15 cellular contexts compared by ENCODE assay signal in the genomic region with DNA sequence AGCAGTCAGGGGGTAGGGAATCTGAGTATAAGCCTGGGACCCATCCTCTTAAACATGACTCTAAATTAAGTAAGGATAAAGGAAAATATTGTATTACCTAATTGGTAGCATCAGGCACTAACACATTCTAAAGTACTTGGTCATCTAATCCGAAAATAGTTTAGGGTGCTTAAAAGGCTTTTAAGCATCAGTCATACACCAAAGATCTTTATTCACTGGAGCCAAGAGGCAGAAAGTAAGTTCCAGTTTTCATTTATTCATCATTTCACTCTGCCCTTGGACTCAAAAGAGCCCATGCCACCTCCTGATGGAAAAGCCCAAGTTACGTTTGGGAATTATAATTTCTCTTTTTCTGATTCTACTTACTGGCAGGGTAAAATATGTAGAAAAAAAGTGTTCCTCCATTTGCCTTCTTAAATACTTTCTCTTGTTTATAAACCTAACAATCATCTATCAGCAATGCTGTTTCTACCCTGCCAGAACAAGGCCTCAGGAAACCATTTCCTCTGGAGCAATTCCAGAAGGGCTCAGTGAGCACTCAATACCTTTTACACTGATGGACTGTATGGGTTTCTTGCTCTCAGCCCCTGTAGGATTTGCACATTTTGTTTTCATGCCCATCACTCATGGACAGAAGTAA.
DNase-seq lines count a peak whose midpoint lies in the region; ATAC-seq and TF ChIP-seq lines count a peak whose summit lies in the region.
"Had no signal": no experiment of that assay in that cellular context is flagged by ENCODE, and none has a peak within 500 bp of the region (broad histone marks: within the 10 kb centered on the region; RNA-seq: fewer than 3 reads in every experiment).

No MANE protein-coding gene starts in this region.

- no peak overlapping the region for H3K4me3 Mint-ChIP-seq in activated CD8-positive, alpha-beta T cell treated with anti-CD3 and anti-CD28 coated beads for 36 hours
- H3K4me3 Mint-ChIP-seq: CD4-positive, alpha-beta T cell; GM23338 had no signal

- H3K27ac Mint-ChIP-seq in activated CD8-positive, alpha-beta T cell treated with anti-CD3 and anti-CD28 coated beads for 36 hours, result no peak overlapping the region
- H3K27ac Mint-ChIP-seq: CD4-positive, alpha-beta T cell; GM23338 had no signal

- intact Hi-C loops in heart right ventricle (cut with DNase I), result loop anchor here in 1 of 10 donors (10.0 kb wide), 1 partner anchor 153 kb away; a partner anchor contains a TSS
- intact Hi-C loops in activated CD8-positive, alpha-beta T cell treated with anti-CD3 and anti-CD28 coated beads for 36 hours (cut with micrococcal nuclease), result no loop called here

- H3K36me3 ChIP-seq in brain microvascular endothelial cell (replicated peaks) (no peaks in the 10 kb centered on the region), heart right ventricle (no peaks in the 10 kb centered on the region)

- H3K27me3 ChIP-seq in brain microvascular endothelial cell (replicated peaks), result no peaks in the 10 kb centered on the region
- H3K27me3 ChIP-seq in heart right ventricle, result no peaks in the 10 kb centered on the region

- no peaks in the 10 kb centered on the region for H3K27me3 Mint-ChIP-seq in activated CD8-positive, alpha-beta T cell treated with anti-CD3 and anti-CD28 coated beads for 36 hours
- H3K27me3 Mint-ChIP-seq: CD4-positive, alpha-beta T cell had no signal

- no peaks in the 10 kb centered on the region for H3K36me3 Mint-ChIP-seq in activated CD8-positive, alpha-beta T cell treated with anti-CD3 and anti-CD28 coated beads for 36 hours (ENCODE audit: low read depth)

- peak in 4 of 8 donors; percentile 10 to 54 (median 33) for ATAC-seq in heart right ventricle
- no peak for ATAC-seq in activated CD8-positive, alpha-beta T cell treated with anti-CD3 and anti-CD28 coated beads for 36 hours
- ATAC-seq: GM23338 had no signal

- H3K27ac ChIP-seq in brain microvascular endothelial cell, result peak overlapping the region; percentile 61
- peak overlapping the region in 7 of 10 donors; percentile 3 to 67 (median 31) for H3K27ac ChIP-seq in heart right ventricle
- H3K27ac ChIP-seq in skin epidermis, result peak overlapping the region in 17 of 21 experiments; percentile 13 to 76 (median 47)

- H3K4me3 ChIP-seq in brain microvascular endothelial cell (ENCODE audit: low read depth, low read length) (no peak overlapping the region), heart right ventricle (no peak overlapping the region), skin epidermis (no peak overlapping the region)
- H3K4me3 ChIP-seq: GM23338 had no signal

- H3K4me1 ChIP-seq in heart right ventricle, result peaks cover 0 to 15% (median 0%) of the 10 kb centered on the region in 9 donors

- DNase-seq in GM04503 (ENCODE audit: low read depth), result peak; percentile 75
- DNase-seq in brain microvascular endothelial cell, result peak; percentile 33
- no peak for DNase-seq in heart right ventricle
- DNase-seq in NCI-H510A treated with DMSO at 0.1 percent for 48 hours (lab: John Stamatoyannopoulos, UW), result no peak
- DNase-seq in NCI-H2107 treated with DMSO at 0.1 percent for 48 hours (lab: John Stamatoyannopoulos, UW; ENCODE audit: unreplicated experiment), result no peak
- DNase-seq in activated CD8-positive, alpha-beta T cell treated with anti-CD3 and anti-CD28 coated beads for 36 hours, result no peak
- no peak for DNase-seq in COLO829 (ENCODE audit: low spot score)
- DNase-seq: activated CD4-positive, alpha-beta T cell treated with anti-CD3 and anti-CD28 coated beads, Interleukin-2, amount 50 U/mL, for 4 hours; activated naive CD4-positive, alpha-beta T cell; CD4-positive, alpha-beta T cell; NCI-H146; stimulated activated CD4-positive, alpha-beta T cell treated with anti-CD3 and anti-CD28 coated beads, Interleukin-12 subunit alpha, Interleukin-12 subunit beta, amount 100 ng/mL, for 4 hours; stimulated activated CD8-positive, alpha-beta memory T cell treated with anti-CD3 and anti-CD28 coated beads, Interleukin-4, amount 100 ng/mL, for 48 hours had no signal

- in situ Hi-C loops in brain microvascular endothelial cell (cut with HindIII; ENCODE audit: low pct_ligation_motif_present, low sequenced_read_pairs), result no loop called here

- POLR2A ChIA-PET in activated CD8-positive, alpha-beta T cell treated with anti-CD3 and anti-CD28 coated beads for 36 hours (lab: Charles Lee), result no interaction called here

- H3K9me3 ChIP-seq in heart right ventricle, result no peaks in the 10 kb centered on the region

- WGBS in heart right ventricle, 2 donors, result 57 to 64% methylated on average over 2 of the region's 2 CpGs

- H3K9me3 Mint-ChIP-seq in activated CD8-positive, alpha-beta T cell treated with anti-CD3 and anti-CD28 coated beads for 36 hours, result peaks cover 5% of the 10 kb centered on the region
- H3K9me3 Mint-ChIP-seq: GM23338 had no signal

- no peak for TF ChIP-seq CTCF in brain microvascular endothelial cell (IDR thresholded peaks at IDR 0.05; ENCODE audit: low read depth, low read length, missing control alignments)
- no peak for TF ChIP-seq CTCF in heart right ventricle (IDR thresholded peaks at IDR 0.05)
- no peak for TF ChIP-seq CTCF in activated CD8-positive, alpha-beta T cell treated with anti-CD3 and anti-CD28 coated beads for 36 hours (IDR thresholded peaks at IDR 0.05)

- H3K4me1 Mint-ChIP-seq in activated CD8-positive, alpha-beta T cell treated with anti-CD3 and anti-CD28 coated beads for 36 hours (ENCODE audit: low read depth), result no peaks in the 10 kb centered on the region

- CTCF ChIA-PET in activated CD8-positive, alpha-beta T cell treated with anti-CD3 and anti-CD28 coated beads for 36 hours (lab: Charles Lee), result no interaction called here

Comparison
In these comparisons a context has a peak if more than half of its experiments do, and no peak if none do; other contexts are left out.
1. DNase-seq: peak in GM04503 (single experiment) and brain microvascular endothelial cell (single experiment); none in heart right ventricle (0 of 2), NCI-H510A treated with DMSO at 0.1 percent for 48 hours (single experiment), NCI-H2107 treated with DMSO at 0.1 percent for 48 hours (single experiment), activated CD8-positive, alpha-beta T cell treated with anti-CD3 and anti-CD28 coated beads for 36 hours (single experiment) and COLO829 (single experiment).
2. Peak in every context shown above with its lines, with median percentiles within 50 percentile points of each other: H3K27ac ChIP-seq.